25 cellular contexts compared by ENCODE assay signal in the genomic region with DNA sequence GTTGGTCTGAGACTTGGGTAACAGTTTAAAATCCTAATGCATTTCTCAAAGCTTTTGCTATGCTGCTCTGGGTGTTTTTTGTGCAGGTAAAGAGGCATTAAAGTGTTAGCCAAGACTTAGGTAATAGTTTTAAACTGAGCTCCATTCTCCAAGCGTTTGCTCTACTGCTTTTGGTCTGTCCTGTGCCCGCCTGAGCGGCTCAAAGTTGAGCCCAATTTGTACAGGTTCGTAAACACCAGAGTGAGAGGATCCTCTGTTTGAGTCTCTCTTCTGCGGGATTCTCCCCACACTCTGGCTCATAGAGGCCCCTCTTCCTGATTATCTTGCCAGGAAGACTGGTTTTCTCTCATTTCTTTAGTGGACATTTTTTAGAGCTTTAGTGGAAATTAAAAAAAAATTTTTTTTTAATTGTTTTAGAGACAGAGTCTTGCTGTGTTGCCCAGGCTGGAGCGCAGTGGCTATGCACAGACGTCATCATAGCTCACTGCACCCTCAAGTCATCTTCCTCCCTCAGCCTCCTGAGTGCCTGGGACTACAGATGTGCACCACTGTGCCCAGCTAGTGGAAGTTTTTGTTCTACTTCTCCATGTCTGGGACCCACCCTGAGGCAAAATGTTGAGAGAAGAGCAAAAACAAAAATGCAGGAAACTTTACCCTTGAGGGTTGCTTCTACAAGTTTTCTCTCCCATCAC. TPM values are rescaled to one million over a fixed set of nuclear protein-coding genes. Genes with fewer than 3 reads are reported as not detected.
A peak's percentile ranks its signal among the peaks of the same experiment; 100 is the strongest.
DNase-seq lines count a peak whose midpoint lies in the region; ATAC-seq, FAIRE-seq and TF ChIP-seq lines count a peak whose summit lies in the region.
"Had no signal": no experiment of that assay in that cellular context is flagged by ENCODE, and none has a peak within 500 bp of the region (broad histone marks: within the 10 kb centered on the region; RNA-seq: fewer than 3 reads in every experiment).

No MANE protein-coding gene starts in this region.

- H3K27ac Mint-ChIP-seq in neural crest cell (ENCODE audit: unreplicated experiment) = peak overlapping the region; percentile 57
- H3K27ac Mint-ChIP-seq: CD4-positive, alpha-beta T cell; CD8-positive, alpha-beta memory T cell had no signal

- TF ChIP-seq POLR2A in K562 (conservative IDR thresholded peaks at IDR 0.05) = no peak

- 91% methylated on average over 7 of the region's 7 CpGs for WGBS in K562 (ENCODE audit: insufficient coverage, low coverage, missing lambda C conversion rate)

- no peak overlapping the region for H2AFZ ChIP-seq in DND-41 (ENCODE audit: low read depth, low read length)
- H2AFZ ChIP-seq in K562 (ENCODE audit: low read depth, low read length) = no peak overlapping the region
- H2AFZ ChIP-seq: GM23248 had no signal

- H3K4me1 ChIP-seq in DND-41 (ENCODE audit: insufficient read depth, low read length) (peaks cover 15% of the 10 kb centered on the region), K562 (replicated peaks in 1 of 2; ENCODE audit: control insufficient read depth in 2 of 2, insufficient read depth in 2 of 2, low read length in 2 of 2) (no peaks in the 10 kb centered on the region)

- CTCF ChIA-PET in K562 (lab: Yijun Ruan, JAX; ENCODE audit: low intra/inter-chr PET ratio) = no interaction called here

- H3K4me1 Mint-ChIP-seq in neural crest cell = no peaks in the 10 kb centered on the region
- H3K4me1 Mint-ChIP-seq: CD14-positive monocyte had no signal

- intact Hi-C loops in K562 (cut with micrococcal nuclease) = no loop called here

- H3K4me2 ChIP-seq in DND-41 (ENCODE audit: insufficient read depth, low read length) (peak overlapping the region; percentile 32; the same call in 1 of the 2 replicates), K562 (ENCODE audit: insufficient read depth, low read length) (no peak overlapping the region)
- H3K4me2 ChIP-seq: BLaER1 treated with 17β-estradiol and CSF1 and Interleukin-3, amounts not matched to agents 10 nM and 100 nM had no signal

- H3K9ac ChIP-seq in DND-41 (ENCODE audit: low read depth, low read length) = no peak overlapping the region
- no peak overlapping the region for H3K9ac ChIP-seq in K562 (ENCODE audit: insufficient read depth in 1 of 2, low read depth in 2 of 2, low read length in 2 of 2)
- H3K9ac ChIP-seq: BLaER1 treated with 17β-estradiol and CSF1 and Interleukin-3, amounts not matched to agents 10 nM and 100 nM; GM23248 had no signal

- H3K9me1 ChIP-seq in K562 (ENCODE audit: control insufficient read depth, insufficient read depth, low read length) = no peaks in the 10 kb centered on the region

- H3K4me3 ChIP-seq in DND-41 (ENCODE audit: low read depth in 1 of 2, low read length in 2 of 2) = no peak overlapping the region
- H3K4me3 ChIP-seq in K562 = no peak overlapping the region
- H3K4me3 ChIP-seq: BLaER1 treated with 17β-estradiol and CSF1 and Interleukin-3, amounts not matched to agents 10 nM and 100 nM; GM23248 had no signal

- H4K20me1 ChIP-seq in DND-41 (ENCODE audit: insufficient read depth, low read length) (peaks cover 41% of the 10 kb centered on the region; the same call in 1 of the 2 replicates), K562 (replicated peaks; ENCODE audit: control insufficient read depth, insufficient read depth, low read length) (no peaks in the 10 kb centered on the region)

- POLR2A ChIA-PET in K562 (lab: Yijun Ruan, JAX) = no interaction called here

- H3K79me2 ChIP-seq in DND-41 (ENCODE audit: insufficient read depth, low read length) = peaks cover 77% of the 10 kb centered on the region
- H3K79me2 ChIP-seq in K562 (ENCODE audit: control insufficient read depth, insufficient read depth, low read length) = peaks cover 5% of the 10 kb centered on the region

- peaks cover 4% of the 10 kb centered on the region for H3K9me3 Mint-ChIP-seq in neural crest cell

- peaks cover 41% of the 10 kb centered on the region for H3K36me3 Mint-ChIP-seq in neural crest cell (ENCODE audit: low read depth)

- H3K27me3 ChIP-seq in DND-41 (ENCODE audit: insufficient read depth, low read length, poor library complexity) (no peaks in the 10 kb centered on the region), K562 (ENCODE audit: control insufficient read depth in 2 of 2, insufficient read depth in 2 of 2, low read length in 2 of 2) (no peaks in the 10 kb centered on the region)
- H3K27me3 ChIP-seq: BE2C; BLaER1 treated with 17β-estradiol and CSF1 and Interleukin-3, amounts not matched to agents 10 nM and 100 nM had no signal

- DNase-seq in DND-41 = no peak
- no peak for DNase-seq in K562 (ENCODE audit: extremely low read depth in 1 of 4, low spot score in 3 of 4)
- DNase-seq in left lobe of liver (ENCODE audit: low spot score) = no peak
- DNase-seq in neural crest cell (ENCODE audit: low read depth, low spot score) = no peak
- DNase-seq in central memory CD4-positive, alpha-beta T cell = no peak
- DNase-seq in hepatic stellate cell (ENCODE audit: low spot score) = no peak
- DNase-seq: AML-193; BE2C; CD4-positive, alpha-beta T cell; CD8-positive, alpha-beta memory T cell; DMS 273 treated with DMSO at 0.1 percent for 48 hours; DMS79; GF-D8; GM23248; H7; HCEC 1CT had no signal

- peaks cover 76% of the 10 kb centered on the region for H3K36me3 ChIP-seq in DND-41 (ENCODE audit: insufficient read depth, low read length)
- H3K36me3 ChIP-seq in K562 (ENCODE audit: control insufficient read depth, insufficient read depth, low read length) = peaks cover 71% of the 10 kb centered on the region

- FAIRE-seq in K562 (lab: Jason Lieb, UNC) = no peak
- FAIRE-seq: D721Med, GM12891, GM19239, H1 had no signal

- peak overlapping the region; percentile 47; the same call in 1 of the 2 replicates for H3K27ac ChIP-seq in DND-41 (ENCODE audit: low read length)
- no peak overlapping the region for H3K27ac ChIP-seq in K562 (ENCODE audit: extremely low read depth, low read depth, low read length)
- H3K27ac ChIP-seq: 22Rv1; BLaER1 treated with 17β-estradiol and CSF1 and Interleukin-3, amounts not matched to agents 10 nM and 100 nM; GM23248 had no signal

- no peaks in the 10 kb centered on the region for H3K27me3 Mint-ChIP-seq in neural crest cell (ENCODE audit: low read depth)
- H3K27me3 Mint-ChIP-seq: CD4-positive, alpha-beta T cell; CD8-positive, alpha-beta memory T cell had no signal

- TF ChIP-seq CTCF in DND-41 (IDR thresholded peaks at IDR 0.05; ENCODE audit: borderline replicate concordance, extremely low read depth, low read length, poor library complexity, severe bottlenecking) = no peak
- TF ChIP-seq CTCF in K562 (IDR thresholded peaks at IDR 0.05 in 2 of 3, conservative IDR thresholded peaks at IDR 0.05 in 1 of 3; ENCODE audit: insufficient read depth in 2 of 3, low read depth in 1 of 3, low read length in 3 of 3) = no peak
- no peak for TF ChIP-seq CTCF in neural crest cell (conservative IDR thresholded peaks at IDR 0.05)

- H3K4me3 Mint-ChIP-seq in neural crest cell = no peak overlapping the region
- H3K4me3 Mint-ChIP-seq: CD14-positive monocyte; CD4-positive, alpha-beta T cell; CD8-positive, alpha-beta memory T cell had no signal

- BruUV-seq in K562 (replicated peaks; lab: Mats Ljungman, UMichigan) = no TSS peak

- ATAC-seq in DND-41 (ENCODE audit: insufficient read depth, low read depth) = peak; percentile 33; the same call in 1 of the 3 replicates
- ATAC-seq in K562 = no peak
- ATAC-seq in left lobe of liver = peak; percentile 73
- ATAC-seq in HG02885 (IDR thresholded peaks at IDR 0.05; ENCODE audit: poor library complexity, unreplicated experiment) = no peak
- ATAC-seq in HG03045 (IDR thresholded peaks at IDR 0.05; ENCODE audit: unreplicated experiment) = no peak

- TF ChIP-seq EP300 in K562 (IDR thresholded peaks at IDR 0.05; ENCODE audit: low read length) = no peak

- in situ Hi-C loops in K562 (cut with MboI) = no loop called here

- no peak for TF ChIP-seq RAD21 in K562 (CRISPR knock-in tag; conservative IDR thresholded peaks at IDR 0.05 in 1 of 2, IDR thresholded peaks at IDR 0.05 in 1 of 2)

- H3K9me3 ChIP-seq in DND-41 (ENCODE audit: insufficient read depth, low read length, severe bottlenecking) = peaks cover 14% of the 10 kb centered on the region
- H3K9me3 ChIP-seq in K562 (replicated peaks; ENCODE audit: control insufficient read depth, insufficient read depth, low read depth, low read length) = peaks cover 1% of the 10 kb centered on the region; the same call in 1 of the 2 replicates
- H3K9me3 ChIP-seq: BE2C had no signal

TF ChIP-seq in K562, 482 proteins besides CTCF, POLR2A, EP300 and RAD21:
- TF ChIP-seq ZNF121 (CRISPR knock-in tag; conservative IDR thresholded peaks at IDR 0.05) = peak; percentile 34; the same call in 1 of the 2 replicates
- TF ChIP-seq, protein P1, sequence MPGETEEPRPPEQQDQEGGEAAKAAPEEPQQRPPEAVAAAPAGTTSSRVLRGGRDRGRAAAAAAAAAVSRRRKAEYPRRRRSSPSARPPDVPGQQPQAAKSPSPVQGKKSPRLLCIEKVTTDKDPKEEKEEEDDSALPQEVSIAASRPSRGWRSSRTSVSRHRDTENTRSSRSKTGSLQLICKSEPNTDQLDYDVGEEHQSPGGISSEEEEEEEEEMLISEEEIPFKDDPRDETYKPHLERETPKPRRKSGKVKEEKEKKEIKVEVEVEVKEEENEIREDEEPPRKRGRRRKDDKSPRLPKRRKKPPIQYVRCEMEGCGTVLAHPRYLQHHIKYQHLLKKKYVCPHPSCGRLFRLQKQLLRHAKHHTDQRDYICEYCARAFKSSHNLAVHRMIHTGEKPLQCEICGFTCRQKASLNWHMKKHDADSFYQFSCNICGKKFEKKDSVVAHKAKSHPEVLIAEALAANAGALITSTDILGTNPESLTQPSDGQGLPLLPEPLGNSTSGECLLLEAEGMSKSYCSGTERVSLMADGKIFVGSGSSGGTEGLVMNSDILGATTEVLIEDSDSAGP (CRISPR knock-in tag; IDR thresholded peaks at IDR 0.05) = no peak

RNA-seq across cellular contexts. Expression of a gene that starts 16.6 kb away (rescaled TPM):
- total RNA-seq in K562 (2011; cell fraction: chromatin; rRNA removed; ENCODE audit: low replicate concordance) = 9.8 and 66.1 TPM in 2 replicates
- total RNA-seq in K562 (2011; cell fraction: nucleolus; rRNA removed) = 7.7 and 11.2 TPM in 2 replicates
- total RNA-seq in K562 (2011; cell fraction: nucleoplasm; rRNA removed) = 16.6 and 17.8 TPM in 2 replicates
- total RNA-seq in K562 (2014; rRNA removed) (18.1 and 18.9 TPM in 2 replicates), K562 (2014; rRNA removed; fragmentation: Illumina TruSeq; extraction: Trizol) (36.6 and 40.0 TPM in 2 replicates), K562 (2015; rRNA removed; fragmentation: Illumina TruSeq; extraction: Trizol) (35.1 and 35.3 TPM in 2 replicates), K562 (2021) (20.1 and 28.4 TPM in 2 replicates), left lobe of liver (3.1 TPM), neural crest cell (39.7 and 42.0 TPM in 2 replicates)
- polyA plus RNA-seq in K562 (2011; rRNA removed) (12.1 and 18.6 TPM in 2 replicates), K562 (2014; fragmentation: Illumina TruSeq; extraction: Trizol) (21.9 and 26.7 TPM in 2 replicates), K562 (2014; fragmentation: Nextera tagmentation; extraction: Ambion mirVana) (10 to 100 TPM; 36.8 to 44.6 TPM), K562 (2014; rRNA removed) (17.5 and 18.5 TPM in 2 replicates)
- polyA plus RNA-seq in K562 (2011; cell fraction: cytosol; rRNA removed) = 2.7 and 4.6 TPM in 2 replicates
- polyA plus RNA-seq in K562 (2011; cell fraction: nucleus; rRNA removed) = 6.4 and 7.4 TPM in 2 replicates
- polyA plus RNA-seq in K562 (2012) = 12.4 and 15.4 TPM in 2 replicates
- polyA minus RNA-seq in K562 (2011; rRNA and poly(A)+ RNA removed) = 22.7 and 24.7 TPM in 2 replicates
- polyA minus RNA-seq in K562 (2011; cell fraction: cytosol; rRNA and poly(A)+ RNA removed) = 6.3 and 10.4 TPM in 2 replicates
- polyA minus RNA-seq in K562 (2011; cell fraction: nucleus; rRNA and poly(A)+ RNA removed) = 12.8 and 16.4 TPM in 2 replicates

Comparison
In these comparisons a context has a peak if more than half of its experiments do, and no peak if none do; other contexts are left out.
1. ATAC-seq: peak in DND-41 (single experiment) and left lobe of liver (single experiment); none in K562 (single experiment), HG02885 (single experiment) and HG03045 (single experiment).